20 cellular contexts compared by ENCODE assay signal in the genomic region with DNA sequence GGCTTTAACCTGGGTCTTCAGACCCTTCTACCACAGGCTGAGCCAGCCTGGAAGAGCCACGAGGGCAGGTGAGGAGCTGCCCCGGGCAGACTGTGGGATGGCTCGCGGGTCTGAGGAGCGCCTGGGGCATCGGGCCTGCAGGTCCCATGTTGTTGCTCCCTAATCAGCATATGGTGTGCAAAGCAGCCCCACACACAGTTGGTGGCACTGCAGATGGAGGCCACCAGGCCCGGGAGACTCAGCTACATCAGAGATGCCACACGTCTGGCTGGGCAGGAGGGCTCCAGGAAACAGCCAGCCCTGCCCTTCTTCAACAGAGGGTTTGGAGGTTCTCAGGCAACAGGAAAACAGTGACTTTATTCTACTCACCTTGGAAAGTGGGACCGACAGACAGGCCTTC.
"Had no signal": no experiment of that assay in that cellular context is flagged by ENCODE, and none has a peak within 500 bp of the region (broad histone marks: within the 10 kb centered on the region; RNA-seq: fewer than 3 reads in every experiment).

No MANE protein-coding gene starts in this region.

- H3K36me3 ChIP-seq: brain microvascular endothelial cell, neural progenitor cell, SJCRH30 had no signal

- H3K4me2 ChIP-seq: neural progenitor cell had no signal

- H3K9ac ChIP-seq: neural progenitor cell had no signal

- DNase-seq: activated CD4-positive, alpha-beta memory T cell treated with anti-CD3 and anti-CD28 coated beads for 36 hours; activated CD4-positive, alpha-beta T cell treated with anti-CD3 and anti-CD28 coated beads for 36 hours; activated gamma-delta T cell; activated T-cell treated with anti-CD3 and anti-CD28 coated beads, Interleukin-2, amount 50 U/mL, for 4 hours; anterior cingulate cortex; brain microvascular endothelial cell; dermis blood vessel endothelial cell; hippocampal formation; midbrain; naive B cell; retina; stimulated activated CD4-positive, alpha-beta T cell treated with anti-CD3 and anti-CD28 coated beads, Interleukin-15, amount 100 ng/mL, for 24 hours; stimulated activated CD4-positive, alpha-beta T cell treated with anti-CD3 and anti-CD28 coated beads, Interleukin-4, amount 100 ng/mL, for 1 hour; stimulated activated naive CD4-positive, alpha-beta T cell treated with Interleukin-2 at 50 U/mL for 16 hours; T-helper 2 cell had no signal

- ATAC-seq: left lobe of liver had no signal

- H2AFZ ChIP-seq: neural progenitor cell had no signal

- FAIRE-seq: keratinocyte had no signal

- H3K27ac ChIP-seq: neural progenitor cell, SJCRH30 had no signal

- H3K27me3 ChIP-seq: brain microvascular endothelial cell, neural progenitor cell, SJCRH30 had no signal

- H3K4me3 ChIP-seq: neural progenitor cell, SJCRH30, skin epidermis had no signal

- H3K9me3 ChIP-seq: SJCRH30 had no signal
